In the genomic region with DNA sequence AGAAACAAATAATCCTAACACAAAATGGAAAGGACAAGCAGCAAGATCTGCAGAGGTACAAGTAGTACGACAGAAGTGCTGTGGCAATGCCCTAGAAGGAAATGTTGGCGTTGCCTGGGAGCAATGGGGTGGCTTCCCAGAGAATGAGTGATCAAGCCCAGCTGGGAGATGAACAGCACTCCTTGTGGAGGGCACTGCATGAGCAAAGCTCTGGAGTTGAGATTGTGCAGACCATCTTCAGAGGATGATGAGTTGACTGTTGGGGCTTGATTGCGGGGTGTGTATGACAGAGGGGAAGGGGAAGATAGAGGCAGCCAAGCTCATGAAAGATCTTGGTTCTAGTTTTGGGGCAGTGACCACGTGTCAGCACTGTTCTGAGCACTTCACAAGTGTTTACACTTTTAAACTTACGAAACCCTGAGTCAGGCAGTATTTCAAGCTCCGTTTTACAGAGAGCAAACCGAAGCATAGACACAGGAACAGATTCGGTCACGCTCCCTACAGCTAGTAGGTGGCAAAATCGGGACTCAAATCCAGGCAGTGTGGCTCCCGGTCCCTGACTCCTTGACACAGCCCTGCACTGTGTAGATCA, we compare ENCODE assay signal across 18 cellular contexts.
DNase-seq lines count a peak whose midpoint lies in the region; ATAC-seq and TF ChIP-seq lines count a peak whose summit lies in the region.
"Had no signal": no experiment of that assay in that cellular context is flagged by ENCODE, and none has a peak within 500 bp of the region (broad histone marks: within the 10 kb centered on the region; RNA-seq: fewer than 3 reads in every experiment).

No MANE protein-coding gene starts in this region.

- H3K27ac Mint-ChIP-seq in GM23338 = no peak overlapping the region
- H3K27ac Mint-ChIP-seq in activated CD4-positive, alpha-beta T cell treated with anti-CD3 and anti-CD28 coated beads for 36 hours = no peak overlapping the region

- no peak overlapping the region for H3K27ac ChIP-seq in 22Rv1
- H3K27ac ChIP-seq in GM23338 (ENCODE audit: low read depth) = no peak overlapping the region
- no peak overlapping the region for H3K27ac ChIP-seq in left lung
- H3K27ac ChIP-seq in A673 (ENCODE audit: low read depth, low read length, poor library complexity, severe bottlenecking) = no peak overlapping the region
- H3K27ac ChIP-seq: C4-2B had no signal

- H3K27me3 ChIP-seq in GM23338 (ENCODE audit: insufficient read depth) (no peaks in the 10 kb centered on the region), left lung (peaks cover 0 to 45% of the 10 kb centered on the region in 2 donors), A673 (replicated peaks; ENCODE audit: insufficient read depth, low read depth, low read length, poor library complexity) (peaks cover 25% of the 10 kb centered on the region)

- ATAC-seq in GM23338 (peak; percentile 48; the same call in 2 of the 3 replicates), left lung (peak; percentile 45)
- no peak for ATAC-seq in activated CD4-positive, alpha-beta T cell treated with anti-CD3 and anti-CD28 coated beads for 36 hours
- ATAC-seq: HepG2 had no signal

- H3K9me2 ChIP-seq in GM23338 (ENCODE audit: insufficient read depth) = peaks cover 5% of the 10 kb centered on the region; the same call in 1 of the 2 replicates

- H3K4me3 ChIP-seq in GM23338 (no peak overlapping the region), left lung (no peak overlapping the region), A673 (ENCODE audit: low read depth, low read length, poor library complexity, severe bottlenecking) (no peak overlapping the region)

- peaks cover 2% of the 10 kb centered on the region for H3K27me3 Mint-ChIP-seq in GM23338 (ENCODE audit: insufficient read depth, low read depth, poor library complexity)
- H3K27me3 Mint-ChIP-seq in activated CD4-positive, alpha-beta T cell treated with anti-CD3 and anti-CD28 coated beads for 36 hours = peaks cover 15% of the 10 kb centered on the region

- CTCF ChIA-PET in activated CD4-positive, alpha-beta T cell treated with anti-CD3 and anti-CD28 coated beads for 36 hours (lab: Charles Lee) = no interaction called here
- CTCF ChIA-PET in GM10248 (lab: Yijun Ruan, JAX) (no interaction called here), A673 (lab: Charles Lee) (no interaction called here)

- POLR2A ChIA-PET in activated CD4-positive, alpha-beta T cell treated with anti-CD3 and anti-CD28 coated beads for 36 hours (lab: Charles Lee) = no interaction called here
- POLR2A ChIA-PET in GM10248 (lab: Yijun Ruan, JAX) = no interaction called here
- POLR2A ChIA-PET in A673 (lab: Charles Lee; ENCODE audit: low non-redundant PET) = no interaction called here

- H3K4me2 ChIP-seq in GM23338 = no peak overlapping the region

- H2AFZ ChIP-seq in GM23338 = 0 out of 2 replicates have a peak overlapping the region, but pooled peaks have one; percentile 38

- no peaks in the 10 kb centered on the region for H3K79me2 ChIP-seq in GM23338 (replicated peaks; ENCODE audit: insufficient read depth)

- H3K36me3 ChIP-seq in GM23338 (ENCODE audit: insufficient read depth) (no peaks in the 10 kb centered on the region), left lung (no peaks in the 10 kb centered on the region), A673 (ENCODE audit: insufficient read depth, low read length, poor library complexity, severe bottlenecking) (no peaks in the 10 kb centered on the region)

- H3K4me3 Mint-ChIP-seq in GM23338 = no peak overlapping the region
- H3K4me3 Mint-ChIP-seq in activated CD4-positive, alpha-beta T cell treated with anti-CD3 and anti-CD28 coated beads for 36 hours = no peak overlapping the region

- peak; percentile 14; the same call in 1 of the 2 replicates for TF ChIP-seq CTCF in 22Rv1 (IDR thresholded peaks at IDR 0.05)
- TF ChIP-seq CTCF in GM23338 (conservative IDR thresholded peaks at IDR 0.05; ENCODE audit: low read depth in 2 of 2) = no peak
- no peak for TF ChIP-seq CTCF in left lung (IDR thresholded peaks at IDR 0.05)
- no peak for TF ChIP-seq CTCF in GM10248 (IDR thresholded peaks at IDR 0.05; ENCODE audit: control extremely low read depth, extremely low read depth, low read depth, missing control alignments)
- TF ChIP-seq CTCF in A673 (conservative IDR thresholded peaks at IDR 0.05; ENCODE audit: low read depth, low read length) = no peak

- DNase-seq in GM23338 (ENCODE audit: low spot score) = no peak
- peak; percentile 26 for DNase-seq in RPMI8226
- no peak for DNase-seq in left lung
- DNase-seq in activated CD4-positive, alpha-beta T cell treated with anti-CD3 and anti-CD28 coated beads for 36 hours = no peak
- DNase-seq in GM10248 (ENCODE audit: extremely low spot score) = no peak
- no peak for DNase-seq in A673 (ENCODE audit: low spot score)
- DNase-seq: AML-193, GDM1, GOT3, KG1, NCI-H1105 treated with DMSO at 0.1 percent for 48 hours, NCI-H1694, NCI-H2227 treated with DMSO at 0.1 percent for 48 hours, NCI-H524 treated with DMSO at 0.1 percent for 48 hours, T-helper 1 cell had no signal

- H3K4me1 Mint-ChIP-seq in GM23338 = no peaks in the 10 kb centered on the region
- no peaks in the 10 kb centered on the region for H3K4me1 Mint-ChIP-seq in activated CD4-positive, alpha-beta T cell treated with anti-CD3 and anti-CD28 coated beads for 36 hours

- no peaks in the 10 kb centered on the region for H3K36me3 Mint-ChIP-seq in GM23338 (ENCODE audit: low read depth)
- H3K36me3 Mint-ChIP-seq in activated CD4-positive, alpha-beta T cell treated with anti-CD3 and anti-CD28 coated beads for 36 hours (ENCODE audit: low read depth) = peaks cover 1% of the 10 kb centered on the region

- no peaks in the 10 kb centered on the region for H3F3A ChIP-seq in GM23338 (replicated peaks; ENCODE audit: low read depth)

- H3K4me1 ChIP-seq in GM23338 (ENCODE audit: insufficient read depth) = no peaks in the 10 kb centered on the region; the same call in 1 of the 2 replicates
- no peaks in the 10 kb centered on the region for H3K4me1 ChIP-seq in left lung
- H3K4me1 ChIP-seq in A673 (ENCODE audit: insufficient read depth, low read length, poor library complexity, severe bottlenecking) = no peaks in the 10 kb centered on the region

- no peaks in the 10 kb centered on the region for H4K20me1 ChIP-seq in GM23338 (replicated peaks; ENCODE audit: insufficient read depth)

- H3K9me3 ChIP-seq in left lung (no peaks in the 10 kb centered on the region), A673 (ENCODE audit: low read depth, low read length, poor library complexity, severe bottlenecking) (no peaks in the 10 kb centered on the region)

- intact Hi-C loops in left lung (cut with DNase I) (no loop called here), A673 (cut with micrococcal nuclease; ENCODE audit: unreplicated experiment) (no loop called here)
- intact Hi-C loops in activated CD4-positive, alpha-beta T cell treated with anti-CD3 and anti-CD28 coated beads for 36 hours (cut with DNase I, micrococcal nuclease) = no loop called here

- BruUV-seq in A673 (replicated peaks; lab: Mats Ljungman, UMichigan) = no TSS peak

- H3K9me3 Mint-ChIP-seq in GM23338 = no peaks in the 10 kb centered on the region; the same call in 2 of the 3 replicates
- H3K9me3 Mint-ChIP-seq in activated CD4-positive, alpha-beta T cell treated with anti-CD3 and anti-CD28 coated beads for 36 hours (ENCODE audit: low read depth) = peaks cover 6% of the 10 kb centered on the region

TF ChIP-seq in GM23338, 12 proteins besides CTCF, POLR2A, EP300 and RAD21 (continues in another document):
- TF ChIP-seq CREB1 (CRISPR knock-in tag; IDR thresholded peaks at IDR 0.05; ENCODE audit: low read depth) (no peak), ZNF331 (CRISPR knock-in tag; IDR thresholded peaks at IDR 0.05; ENCODE audit: low read depth) (no peak), NANOG (IDR thresholded peaks at IDR 0.05; ENCODE audit: borderline replicate concordance) (no peak), STAT1 (IDR thresholded peaks at IDR 0.05; ENCODE audit: unreplicated experiment) (no peak), EZH2phosphoT487 (IDR thresholded peaks at IDR 0.05; ENCODE audit: unreplicated experiment) (no peak), REST (IDR thresholded peaks at IDR 0.05; ENCODE audit: unreplicated experiment) (no peak), EZH2 (IDR thresholded peaks at IDR 0.05; ENCODE audit: low read depth, unreplicated experiment) (no peak)
